ENCODE assay signal across 2 cellular contexts in genomic region chr1:21326861-21327344, GRCh38.
TF ChIP-seq lines count a peak whose summit lies in the region.

No MANE protein-coding gene starts in this region.

TF ChIP-seq in K562, 482 proteins besides CTCF, POLR2A, EP300 and RAD21:
- TF ChIP-seq ZNF586 (CRISPR knock-in tag; conservative IDR thresholded peaks at IDR 0.05) (no peak), MEIS2 (IDR thresholded peaks at IDR 0.05; ENCODE audit: partially characterized antibody) (peak; percentile 32)
TF ChIP-seq in K562: peak in this region for 1.

TF ChIP-seq in HepG2, 621 proteins besides CTCF, POLR2A, EP300 and RAD21 (continues in another document):
- TF ChIP-seq ZMAT3 (CRISPR knock-in tag; conservative IDR thresholded peaks at IDR 0.05): no peak
- 0 out of 2 replicates have a peak, but pooled peaks have one; percentile 44 for TF ChIP-seq ZBTB7A (CRISPR knock-in tag; IDR thresholded peaks at IDR 0.05)
- peak; percentile 79 for TF ChIP-seq ZBTB7B (CRISPR knock-in tag; IDR thresholded peaks at IDR 0.05)
- TF ChIP-seq NR2F1 (CRISPR knock-in tag; IDR thresholded peaks at IDR 0.05): peak in 1 of 2 experiments; percentile 27; a peak in 1 of 4 replicates
- TF ChIP-seq PHF8 (CRISPR knock-in tag; IDR thresholded peaks at IDR 0.05): no peak
- peak; percentile 37; the same call in 1 of the 2 replicates for TF ChIP-seq FOXP4 (CRISPR knock-in tag; IDR thresholded peaks at IDR 0.05)
- no peak for TF ChIP-seq ZNF549 (CRISPR knock-in tag; IDR thresholded peaks at IDR 0.05)
- TF ChIP-seq HNF1A (IDR thresholded peaks at IDR 0.05; ENCODE audit: low read depth): no peak
- TF ChIP-seq HNF1A (CRISPR knock-in tag; IDR thresholded peaks at IDR 0.05; ENCODE audit: borderline replicate concordance): peak; percentile 32; the same call in 1 of the 2 replicates
- no peak for TF ChIP-seq REXO4 (CRISPR knock-in tag; IDR thresholded peaks at IDR 0.05; ENCODE audit: borderline replicate concordance)
- TF ChIP-seq ZBTB46 (CRISPR knock-in tag; IDR thresholded peaks at IDR 0.05; ENCODE audit: borderline replicate concordance): 0 out of 2 replicates have a peak, but pooled peaks have one; percentile 28
- TF ChIP-seq ZNF770 (CRISPR knock-in tag; IDR thresholded peaks at IDR 0.05): 0 out of 2 replicates have a peak, but pooled peaks have one; percentile 22
- no peak for TF ChIP-seq MZF1 (CRISPR knock-in tag; IDR thresholded peaks at IDR 0.05; ENCODE audit: borderline replicate concordance)
- no peak for TF ChIP-seq NONO (IDR thresholded peaks at IDR 0.05)
- 0 out of 2 replicates have a peak, but pooled peaks have one; percentile 23 for TF ChIP-seq NONO (CRISPR knock-in tag; conservative IDR thresholded peaks at IDR 0.05)
- peak; percentile 57 for TF ChIP-seq SALL1 (CRISPR knock-in tag; IDR thresholded peaks at IDR 0.05)
- TF ChIP-seq NR2F2 (IDR thresholded peaks at IDR 0.05; ENCODE audit: borderline replicate concordance, low read depth): peak; percentile 67; the same call in 1 of the 2 replicates
- TF ChIP-seq CBFB (CRISPR knock-in tag; IDR thresholded peaks at IDR 0.05): 0 out of 2 replicates have a peak, but pooled peaks have one; percentile 27
- peak; percentile 42 for TF ChIP-seq XRCC5 (optimal IDR thresholded peaks at IDR 0.05; ENCODE audit: low read length)
- TF ChIP-seq ZNF841 (CRISPR knock-in tag; IDR thresholded peaks at IDR 0.05; ENCODE audit: borderline replicate concordance): no peak
- peak; percentile 52 for TF ChIP-seq HNF4A (CRISPR knock-in tag; IDR thresholded peaks at IDR 0.05)
- peak; percentile 90; the same call in 1 of the 2 replicates for TF ChIP-seq ZBTB10 (CRISPR knock-in tag; IDR thresholded peaks at IDR 0.05; ENCODE audit: borderline replicate concordance)
- TF ChIP-seq GATAD2A (CRISPR knock-in tag; IDR thresholded peaks at IDR 0.05): 0 out of 2 replicates have a peak, but pooled peaks have one; percentile 10
- TF ChIP-seq ZNF580 (CRISPR knock-in tag; IDR thresholded peaks at IDR 0.05; ENCODE audit: borderline replicate concordance, low read depth): no peak
- TF ChIP-seq PATZ1 (CRISPR knock-in tag; IDR thresholded peaks at IDR 0.05): peak; percentile 55
- TF ChIP-seq ZNF768 (CRISPR knock-in tag; IDR thresholded peaks at IDR 0.05): peak; percentile 94
- no peak for TF ChIP-seq CCDC6 (CRISPR knock-in tag; IDR thresholded peaks at IDR 0.05)
- TF ChIP-seq KLF12 (CRISPR knock-in tag; IDR thresholded peaks at IDR 0.05; ENCODE audit: borderline replicate concordance): no peak
- TF ChIP-seq SKIL (CRISPR knock-in tag; IDR thresholded peaks at IDR 0.05; ENCODE audit: borderline replicate concordance): no peak
- TF ChIP-seq ZNF234 (CRISPR knock-in tag; conservative IDR thresholded peaks at IDR 0.05): no peak
- peak; percentile 60 for TF ChIP-seq PAXIP1 (CRISPR knock-in tag; conservative IDR thresholded peaks at IDR 0.05)
- no peak for TF ChIP-seq ZNF432 (CRISPR knock-in tag; IDR thresholded peaks at IDR 0.05; ENCODE audit: borderline replicate concordance)
- TF ChIP-seq ESRRA (CRISPR knock-in tag; IDR thresholded peaks at IDR 0.05; ENCODE audit: low read depth): 0 out of 2 replicates have a peak, but pooled peaks have one; percentile 27
